In the genomic region with DNA sequence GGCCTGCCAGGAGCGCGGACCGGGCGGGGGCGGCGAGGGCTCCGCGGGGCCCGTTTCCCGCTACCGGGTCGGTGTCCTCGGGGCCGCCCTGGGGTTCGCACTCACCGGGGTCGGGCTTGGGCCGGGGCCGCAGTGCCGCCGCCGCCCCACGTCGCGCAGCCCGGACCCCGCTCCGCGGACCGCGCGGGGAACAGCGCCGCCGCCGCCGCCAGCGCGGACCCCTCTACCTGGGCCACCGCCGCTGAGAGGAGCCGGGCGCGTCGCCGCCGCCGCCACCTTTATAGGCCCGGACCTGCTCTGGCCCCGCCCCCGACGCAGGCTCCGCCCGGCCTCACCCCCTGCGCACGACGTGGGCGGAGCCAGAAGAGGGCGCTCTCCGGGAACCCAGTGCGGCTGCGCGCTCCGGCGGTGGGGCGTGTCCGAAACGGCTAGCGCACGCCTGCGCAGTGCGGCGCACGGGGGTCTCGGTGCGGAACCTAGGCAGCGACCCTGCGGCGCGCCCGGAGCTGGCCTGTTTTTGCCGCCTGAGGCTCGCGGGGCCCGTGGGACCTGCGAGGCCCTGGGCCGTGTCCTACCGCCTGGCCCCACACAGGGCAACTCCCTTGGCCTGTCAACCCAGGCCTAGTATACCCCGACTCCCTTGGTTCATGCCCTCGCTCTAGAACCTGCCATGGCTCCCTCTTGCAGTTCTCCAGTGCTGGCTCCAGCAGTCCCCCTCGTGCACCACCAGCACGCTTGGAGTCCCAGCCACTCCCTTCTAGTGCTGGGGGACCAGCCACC, we compare ENCODE assay signal across 1 cellular context.
TF ChIP-seq lines count a peak whose summit lies in the region.

A gene (minus strand): TSS at position 254 of the 780 bp plus-strand sequence. CDS start 393 bp downstream, outside the sequence.

TF ChIP-seq in HepG2, 621 proteins besides CTCF, POLR2A, EP300 and RAD21 (continued from another document and continues in another):
- TF ChIP-seq, protein P1, sequence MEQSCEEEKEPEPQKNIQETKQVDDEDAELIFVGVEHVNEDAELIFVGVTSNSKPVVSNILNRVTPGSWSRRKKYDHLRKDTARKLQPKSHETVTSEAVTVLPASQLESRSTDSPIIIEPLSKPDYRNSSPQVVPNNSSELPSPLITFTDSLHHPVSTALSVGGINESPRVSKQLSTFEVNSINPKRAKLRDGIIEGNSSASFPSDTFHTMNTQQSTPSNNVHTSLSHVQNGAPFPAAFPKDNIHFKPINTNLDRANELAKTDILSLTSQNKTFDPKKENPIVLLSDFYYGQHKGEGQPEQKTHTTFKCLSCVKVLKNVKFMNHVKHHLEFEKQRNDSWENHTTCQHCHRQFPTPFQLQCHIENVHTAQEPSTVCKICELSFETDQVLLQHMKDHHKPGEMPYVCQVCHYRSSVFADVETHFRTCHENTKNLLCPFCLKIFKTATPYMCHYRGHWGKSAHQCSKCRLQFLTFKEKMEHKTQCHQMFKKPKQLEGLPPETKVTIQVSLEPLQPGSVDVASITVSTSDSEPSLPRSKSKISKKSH (CRISPR knock-in tag; IDR thresholded peaks at IDR 0.05; ENCODE audit: borderline replicate concordance): peak; percentile 81; the same call in 1 of the 2 replicates
- TF ChIP-seq ZBTB7A (CRISPR knock-in tag; IDR thresholded peaks at IDR 0.05) (peak; percentile 93), ZSCAN31 (CRISPR knock-in tag; IDR thresholded peaks at IDR 0.05; ENCODE audit: low read depth) (peak; percentile 88; the same call in 1 of the 2 replicates), KDM5A (IDR thresholded peaks at IDR 0.05; ENCODE audit: borderline replicate concordance, low read length) (no peak), ZSCAN9 (CRISPR knock-in tag; IDR thresholded peaks at IDR 0.05; ENCODE audit: borderline replicate concordance) (no peak), ERF (CRISPR knock-in tag; IDR thresholded peaks at IDR 0.05) (peak; percentile 78), ZFX (CRISPR knock-in tag; IDR thresholded peaks at IDR 0.05; ENCODE audit: low read depth) (peak; percentile 48; the same call in 1 of the 2 replicates), SALL2 (CRISPR knock-in tag; IDR thresholded peaks at IDR 0.05) (peak; percentile 19; the same call in 1 of the 2 replicates), ZNF264 (CRISPR knock-in tag; IDR thresholded peaks at IDR 0.05) (peak; percentile 33; the same call in 1 of the 2 replicates), CCDC6 (CRISPR knock-in tag; IDR thresholded peaks at IDR 0.05) (peak; percentile 48), HIVEP1 (CRISPR knock-in tag; IDR thresholded peaks at IDR 0.05) (0 out of 2 replicates have a peak, but pooled peaks have one; percentile 30), DMAP1 (CRISPR knock-in tag; IDR thresholded peaks at IDR 0.05) (no peak), POLR2AphosphoS2 (IDR thresholded peaks at IDR 0.05; ENCODE audit: low read depth, low read length) (peak; percentile 57; the same call in 1 of the 2 replicates), ZFP90 (CRISPR knock-in tag; IDR thresholded peaks at IDR 0.05; ENCODE audit: borderline replicate concordance) (no peak; the same call in 1 of the 2 replicates), ZNF570 (CRISPR knock-in tag; IDR thresholded peaks at IDR 0.05; ENCODE audit: borderline replicate concordance) (no peak), ZMYM4 (CRISPR knock-in tag; IDR thresholded peaks at IDR 0.05) (peak; percentile 56), CENPT (CRISPR knock-in tag; IDR thresholded peaks at IDR 0.05; ENCODE audit: low read depth) (peak; percentile 79; the same call in 1 of the 2 replicates), ZNF367 (CRISPR knock-in tag; IDR thresholded peaks at IDR 0.05; ENCODE audit: borderline replicate concordance) (no peak), HNRNPL (IDR thresholded peaks at IDR 0.05; ENCODE audit: low read depth, low read length) (no peak), AGO2 (optimal IDR thresholded peaks at IDR 0.05; ENCODE audit: low read depth, low read length) (peak; percentile 9), KAT2B (IDR thresholded peaks at IDR 0.05; ENCODE audit: borderline replicate concordance, low read depth, low read length) (no peak), TOPORS (CRISPR knock-in tag; IDR thresholded peaks at IDR 0.05) (0 out of 2 replicates have a peak, but pooled peaks have one; percentile 14), CBX5 (CRISPR knock-in tag; IDR thresholded peaks at IDR 0.05; ENCODE audit: borderline replicate concordance) (no peak), ARNT2 (CRISPR knock-in tag; IDR thresholded peaks at IDR 0.05; ENCODE audit: low read depth) (peak; percentile 89), ZIK1 (CRISPR knock-in tag; IDR thresholded peaks at IDR 0.05; ENCODE audit: borderline replicate concordance, low read depth) (peak; percentile 31; the same call in 1 of the 2 replicates), ZSCAN21 (CRISPR knock-in tag; IDR thresholded peaks at IDR 0.05; ENCODE audit: borderline replicate concordance) (peak; percentile 89; the same call in 1 of the 2 replicates), SRSF4 (IDR thresholded peaks at IDR 0.05; ENCODE audit: low read depth, low read length, poor library complexity, severe bottlenecking) (peak; percentile 52), IRX3 (CRISPR knock-in tag; IDR thresholded peaks at IDR 0.05; ENCODE audit: borderline replicate concordance, low read depth) (no peak), KDM5B (CRISPR knock-in tag; IDR thresholded peaks at IDR 0.05; ENCODE audit: borderline replicate concordance) (peak; percentile 84), SNAI1 (CRISPR knock-in tag; IDR thresholded peaks at IDR 0.05; ENCODE audit: borderline replicate concordance) (no peak), RFX1 (IDR thresholded peaks at IDR 0.05) (no peak), ZNF501 (CRISPR knock-in tag; IDR thresholded peaks at IDR 0.05) (peak; percentile 93), HMG20B (CRISPR knock-in tag; conservative IDR thresholded peaks at IDR 0.05) (no peak), ZNF761 (CRISPR knock-in tag; conservative IDR thresholded peaks at IDR 0.05) (no peak; the same call in 1 of the 2 replicates), ZFP1 (CRISPR knock-in tag; IDR thresholded peaks at IDR 0.05) (no peak), ZFAT (CRISPR knock-in tag; conservative IDR thresholded peaks at IDR 0.05) (no peak), ZNF7 (CRISPR knock-in tag; IDR thresholded peaks at IDR 0.05) (no peak), FOXA3 (CRISPR knock-in tag; IDR thresholded peaks at IDR 0.05) (peak; percentile 33; the same call in 1 of the 2 replicates), ZNF232 (CRISPR knock-in tag; IDR thresholded peaks at IDR 0.05; ENCODE audit: borderline replicate concordance) (0 out of 2 replicates have a peak, but pooled peaks have one; percentile 79), TARDBP (CRISPR knock-in tag; IDR thresholded peaks at IDR 0.05) (no peak; the same call in 1 of the 2 replicates), RXRA (CRISPR knock-in tag; IDR thresholded peaks at IDR 0.05) (peak; percentile 60; the same call in 1 of the 2 replicates)
- TF ChIP-seq, protein P2, sequence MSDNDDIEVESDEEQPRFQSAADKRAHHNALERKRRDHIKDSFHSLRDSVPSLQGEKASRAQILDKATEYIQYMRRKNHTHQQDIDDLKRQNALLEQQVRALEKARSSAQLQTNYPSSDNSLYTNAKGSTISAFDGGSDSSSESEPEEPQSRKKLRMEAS (IDR thresholded peaks at IDR 0.05): peak; percentile 57; the same call in 1 of the 2 replicates
- TF ChIP-seq, protein P3, sequence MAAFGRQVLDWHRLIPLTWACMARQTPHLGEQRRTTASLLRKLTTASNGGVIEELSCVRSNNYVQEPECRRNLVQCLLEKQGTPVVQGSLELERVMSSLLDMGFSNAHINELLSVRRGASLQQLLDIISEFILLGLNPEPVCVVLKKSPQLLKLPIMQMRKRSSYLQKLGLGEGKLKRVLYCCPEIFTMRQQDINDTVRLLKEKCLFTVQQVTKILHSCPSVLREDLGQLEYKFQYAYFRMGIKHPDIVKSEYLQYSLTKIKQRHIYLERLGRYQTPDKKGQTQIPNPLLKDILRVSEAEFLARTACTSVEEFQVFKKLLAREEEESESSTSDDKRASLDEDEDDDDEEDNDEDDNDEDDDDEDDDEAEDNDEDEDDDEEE (CRISPR knock-in tag; IDR thresholded peaks at IDR 0.05): 0 out of 2 replicates have a peak, but pooled peaks have one; percentile 11
- TF ChIP-seq, protein P4, sequence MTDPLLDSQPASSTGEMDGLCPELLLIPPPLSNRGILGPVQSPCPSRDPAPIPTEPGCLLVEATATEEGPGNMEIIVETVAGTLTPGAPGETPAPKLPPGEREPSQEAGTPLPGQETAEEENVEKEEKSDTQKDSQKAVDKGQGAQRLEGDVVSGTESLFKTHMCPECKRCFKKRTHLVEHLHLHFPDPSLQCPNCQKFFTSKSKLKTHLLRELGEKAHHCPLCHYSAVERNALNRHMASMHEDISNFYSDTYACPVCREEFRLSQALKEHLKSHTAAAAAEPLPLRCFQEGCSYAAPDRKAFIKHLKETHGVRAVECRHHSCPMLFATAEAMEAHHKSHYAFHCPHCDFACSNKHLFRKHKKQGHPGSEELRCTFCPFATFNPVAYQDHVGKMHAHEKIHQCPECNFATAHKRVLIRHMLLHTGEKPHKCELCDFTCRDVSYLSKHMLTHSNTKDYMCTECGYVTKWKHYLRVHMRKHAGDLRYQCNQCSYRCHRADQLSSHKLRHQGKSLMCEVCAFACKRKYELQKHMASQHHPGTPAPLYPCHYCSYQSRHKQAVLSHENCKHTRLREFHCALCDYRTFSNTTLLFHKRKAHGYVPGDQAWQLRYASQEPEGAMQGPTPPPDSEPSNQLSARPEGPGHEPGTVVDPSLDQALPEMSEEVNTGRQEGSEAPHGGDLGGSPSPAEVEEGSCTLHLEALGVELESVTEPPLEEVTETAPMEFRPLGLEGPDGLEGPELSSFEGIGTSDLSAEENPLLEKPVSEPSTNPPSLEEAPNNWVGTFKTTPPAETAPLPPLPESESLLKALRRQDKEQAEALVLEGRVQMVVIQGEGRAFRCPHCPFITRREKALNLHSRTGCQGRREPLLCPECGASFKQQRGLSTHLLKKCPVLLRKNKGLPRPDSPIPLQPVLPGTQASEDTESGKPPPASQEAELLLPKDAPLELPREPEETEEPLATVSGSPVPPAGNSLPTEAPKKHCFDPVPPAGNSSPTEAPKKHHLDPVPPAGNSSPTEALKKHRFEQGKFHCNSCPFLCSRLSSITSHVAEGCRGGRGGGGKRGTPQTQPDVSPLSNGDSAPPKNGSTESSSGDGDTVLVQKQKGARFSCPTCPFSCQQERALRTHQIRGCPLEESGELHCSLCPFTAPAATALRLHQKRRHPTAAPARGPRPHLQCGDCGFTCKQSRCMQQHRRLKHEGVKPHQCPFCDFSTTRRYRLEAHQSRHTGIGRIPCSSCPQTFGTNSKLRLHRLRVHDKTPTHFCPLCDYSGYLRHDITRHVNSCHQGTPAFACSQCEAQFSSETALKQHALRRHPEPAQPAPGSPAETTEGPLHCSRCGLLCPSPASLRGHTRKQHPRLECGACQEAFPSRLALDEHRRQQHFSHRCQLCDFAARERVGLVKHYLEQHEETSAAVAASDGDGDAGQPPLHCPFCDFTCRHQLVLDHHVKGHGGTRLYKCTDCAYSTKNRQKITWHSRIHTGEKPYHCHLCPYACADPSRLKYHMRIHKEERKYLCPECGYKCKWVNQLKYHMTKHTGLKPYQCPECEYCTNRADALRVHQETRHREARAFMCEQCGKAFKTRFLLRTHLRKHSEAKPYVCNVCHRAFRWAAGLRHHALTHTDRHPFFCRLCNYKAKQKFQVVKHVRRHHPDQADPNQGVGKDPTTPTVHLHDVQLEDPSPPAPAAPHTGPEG (CRISPR knock-in tag; IDR thresholded peaks at IDR 0.05): peak; percentile 27; the same call in 1 of the 2 replicates
- TF ChIP-seq, protein P5, sequence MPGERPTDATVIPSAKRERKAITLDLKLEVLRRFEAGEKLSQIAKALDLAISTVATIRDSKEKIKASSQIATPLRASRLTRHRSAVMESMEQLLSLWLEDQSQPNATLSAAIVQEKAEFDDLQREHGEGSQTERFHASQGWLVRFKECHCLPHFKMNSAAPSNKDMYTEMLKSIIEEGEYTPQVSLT (CRISPR knock-in tag; IDR thresholded peaks at IDR 0.05; ENCODE audit: borderline replicate concordance, low read depth): 0 out of 2 replicates have a peak, but pooled peaks have one; percentile 80
- TF ChIP-seq, protein P6, sequence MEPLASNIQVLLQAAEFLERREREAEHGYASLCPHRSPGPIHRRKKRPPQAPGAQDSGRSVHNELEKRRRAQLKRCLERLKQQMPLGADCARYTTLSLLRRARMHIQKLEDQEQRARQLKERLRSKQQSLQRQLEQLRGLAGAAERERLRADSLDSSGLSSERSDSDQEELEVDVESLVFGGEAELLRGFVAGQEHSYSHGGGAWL (CRISPR knock-in tag; IDR thresholded peaks at IDR 0.05): peak; percentile 67
- TF ChIP-seq, protein P7, sequence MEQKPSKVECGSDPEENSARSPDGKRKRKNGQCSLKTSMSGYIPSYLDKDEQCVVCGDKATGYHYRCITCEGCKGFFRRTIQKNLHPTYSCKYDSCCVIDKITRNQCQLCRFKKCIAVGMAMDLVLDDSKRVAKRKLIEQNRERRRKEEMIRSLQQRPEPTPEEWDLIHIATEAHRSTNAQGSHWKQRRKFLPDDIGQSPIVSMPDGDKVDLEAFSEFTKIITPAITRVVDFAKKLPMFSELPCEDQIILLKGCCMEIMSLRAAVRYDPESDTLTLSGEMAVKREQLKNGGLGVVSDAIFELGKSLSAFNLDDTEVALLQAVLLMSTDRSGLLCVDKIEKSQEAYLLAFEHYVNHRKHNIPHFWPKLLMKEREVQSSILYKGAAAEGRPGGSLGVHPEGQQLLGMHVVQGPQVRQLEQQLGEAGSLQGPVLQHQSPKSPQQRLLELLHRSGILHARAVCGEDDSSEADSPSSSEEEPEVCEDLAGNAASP (CRISPR knock-in tag; IDR thresholded peaks at IDR 0.05; ENCODE audit: borderline replicate concordance): 0 out of 2 replicates have a peak, but pooled peaks have one; percentile 15
- TF ChIP-seq, protein P8, sequence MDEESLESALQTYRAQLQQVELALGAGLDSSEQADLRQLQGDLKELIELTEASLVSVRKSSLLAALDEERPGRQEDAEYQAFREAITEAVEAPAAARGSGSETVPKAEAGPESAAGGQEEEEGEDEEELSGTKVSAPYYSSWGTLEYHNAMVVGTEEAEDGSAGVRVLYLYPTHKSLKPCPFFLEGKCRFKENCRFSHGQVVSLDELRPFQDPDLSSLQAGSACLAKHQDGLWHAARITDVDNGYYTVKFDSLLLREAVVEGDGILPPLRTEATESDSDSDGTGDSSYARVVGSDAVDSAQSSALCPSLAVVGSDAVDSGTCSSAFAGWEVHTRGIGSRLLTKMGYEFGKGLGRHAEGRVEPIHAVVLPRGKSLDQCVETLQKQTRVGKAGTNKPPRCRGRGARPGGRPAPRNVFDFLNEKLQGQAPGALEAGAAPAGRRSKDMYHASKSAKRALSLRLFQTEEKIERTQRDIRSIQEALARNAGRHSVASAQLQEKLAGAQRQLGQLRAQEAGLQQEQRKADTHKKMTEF (CRISPR knock-in tag; IDR thresholded peaks at IDR 0.05): peak; percentile 57
- TF ChIP-seq, protein P9, sequence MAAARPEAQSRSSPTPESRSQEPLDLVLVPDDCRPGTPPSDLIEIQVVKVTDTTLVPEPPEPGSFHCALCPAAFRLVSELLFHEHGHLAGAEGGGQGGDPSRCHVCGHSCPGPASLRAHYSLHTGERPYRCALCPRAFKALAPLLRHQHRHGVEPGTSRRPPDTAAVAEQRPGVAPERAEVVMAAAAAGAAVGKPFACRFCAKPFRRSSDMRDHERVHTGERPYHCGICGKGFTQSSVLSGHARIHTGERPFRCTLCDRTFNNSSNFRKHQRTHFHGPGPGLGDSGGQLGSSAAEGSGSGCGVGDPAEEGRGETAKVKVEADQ (CRISPR knock-in tag; IDR thresholded peaks at IDR 0.05; ENCODE audit: borderline replicate concordance): peak; percentile 70; the same call in 1 of the 2 replicates
- TF ChIP-seq, protein P10, sequence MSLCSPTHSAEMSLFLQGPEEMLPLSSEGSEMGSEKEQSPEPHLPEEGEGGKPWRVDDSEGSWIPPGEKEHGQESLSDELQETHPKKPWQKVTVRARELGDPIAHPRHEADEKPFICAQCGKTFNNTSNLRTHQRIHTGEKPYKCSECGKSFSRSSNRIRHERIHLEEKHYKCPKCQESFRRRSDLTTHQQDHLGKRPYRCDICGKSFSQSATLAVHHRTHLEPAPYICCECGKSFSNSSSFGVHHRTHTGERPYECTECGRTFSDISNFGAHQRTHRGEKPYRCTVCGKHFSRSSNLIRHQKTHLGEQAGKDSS (CRISPR knock-in tag; IDR thresholded peaks at IDR 0.05; ENCODE audit: borderline replicate concordance, low read depth): no peak
